In genomic region chr11:103110406-103110805, GRCh38 we compare ENCODE assay signal across 10 cellular contexts. TPM values are rescaled to one million over a fixed set of nuclear protein-coding genes. Genes with fewer than 3 reads are reported as not detected.
DNase-seq lines count a peak whose midpoint lies in the region; ATAC-seq and TF ChIP-seq lines count a peak whose summit lies in the region.
"Had no signal": no experiment of that assay in that cellular context is flagged by ENCODE, and none has a peak within 500 bp of the region (broad histone marks: within the 10 kb centered on the region; RNA-seq: fewer than 3 reads in every experiment).

No MANE protein-coding gene starts in this region.

- no peak overlapping the region for H4K91ac ChIP-seq in H9 (ENCODE audit: insufficient read length, low read depth, low read length)

- DNase-seq in H9 (no peak), astrocyte of the cerebellum (ENCODE audit: low read depth) (peak; percentile 27), left lung (no peak), SK-N-DZ (ENCODE audit: low spot score) (no peak)
- no peak for DNase-seq in stimulated activated CD4-positive, alpha-beta T cell treated with anti-CD3 and anti-CD28 coated beads, Interleukin-15, amount 100 ng/mL, for 24 hours
- DNase-seq: effector memory CD4-positive, alpha-beta T cell; NCI-H446 had no signal

- no peak overlapping the region for H3K56ac ChIP-seq in H9 (ENCODE audit: insufficient read length, low read depth, low read length)

- no peaks in the 10 kb centered on the region for H3K79me1 ChIP-seq in H9 (ENCODE audit: insufficient read depth, low read depth, low read length, poor library complexity, severe bottlenecking)

- peak overlapping the region; percentile 94 for H3K4me2 ChIP-seq in H9 (ENCODE audit: insufficient read depth, insufficient read length, low read length)

- H3K36me3 ChIP-seq in ACC112 (ENCODE audit: insufficient read depth, low read length) (peaks cover 11% of the 10 kb centered on the region), left lung (no peaks in the 10 kb centered on the region)

- peaks cover 31% of the 10 kb centered on the region for H3K4me1 ChIP-seq in ACC112 (ENCODE audit: control insufficient read depth, insufficient read depth, low read length, unreplicated experiment)
- H3K4me1 ChIP-seq in H9 (ENCODE audit: insufficient read depth, low read length) = no peaks in the 10 kb centered on the region
- peaks cover 0 to 14% of the 10 kb centered on the region in 2 donors for H3K4me1 ChIP-seq in left lung

- H3K23ac ChIP-seq in H9 (ENCODE audit: insufficient read length, low read depth, low read length) = no peak overlapping the region

- H3K4ac ChIP-seq in H9 (ENCODE audit: low read depth, low read length) = no peak overlapping the region

- peaks cover 37% of the 10 kb centered on the region for H3K79me2 ChIP-seq in ACC112 (ENCODE audit: control insufficient read depth, insufficient read depth, low read length, unreplicated experiment)
- no peaks in the 10 kb centered on the region for H3K79me2 ChIP-seq in H9 (ENCODE audit: insufficient read depth, low read length)

- in situ Hi-C loops in astrocyte of the cerebellum (cut with HindIII; ENCODE audit: low sequenced_read_pairs) = no loop called here

- H3K9me3 ChIP-seq in H9 (ENCODE audit: control insufficient read depth, low read depth, low read length) (no peaks in the 10 kb centered on the region), left lung (no peaks in the 10 kb centered on the region)

- H3K9me3 Mint-ChIP-seq in H9 = no peaks in the 10 kb centered on the region

- no peaks in the 10 kb centered on the region for H3K27me3 Mint-ChIP-seq in H9 (ENCODE audit: low read depth)

- peaks cover 9 to 15% (median 9%) of the 10 kb centered on the region in 3 experiments; a peak in 6 of 7 replicates for H3K36me3 Mint-ChIP-seq in H9 (ENCODE audit: insufficient read depth in 1 of 3, low read depth in 3 of 3)

- H4K5ac ChIP-seq in H9 (ENCODE audit: insufficient read length, low read depth, low read length) = no peak overlapping the region

- H2BK120ac ChIP-seq in H9 (ENCODE audit: low read depth, low read length, poor library complexity, severe bottlenecking) = no peak overlapping the region

- H3K27me3 ChIP-seq in ACC112 (ENCODE audit: insufficient read depth, low read length) = no peaks in the 10 kb centered on the region
- H3K27me3 ChIP-seq in H9 (ENCODE audit: insufficient read depth, low read length) = no peaks in the 10 kb centered on the region
- no peaks in the 10 kb centered on the region for H3K27me3 ChIP-seq in left lung

- H2AFZ ChIP-seq in ACC112 (ENCODE audit: low read length, unreplicated experiment) (peak overlapping the region; percentile 99), H9 (ENCODE audit: low read length) (no peak overlapping the region)

- no peak overlapping the region for H3K27ac Mint-ChIP-seq in H9

- ATAC-seq in left lung = no peak
- no peak for ATAC-seq in GM18858 (IDR thresholded peaks at IDR 0.05; ENCODE audit: unreplicated experiment)
- no peak for ATAC-seq in GM21717 (IDR thresholded peaks at IDR 0.05; ENCODE audit: unreplicated experiment)

- H2AK5ac ChIP-seq in H9 (ENCODE audit: insufficient read length, low read length) = no peak overlapping the region

- peaks cover 6% of the 10 kb centered on the region for H3K23me2 ChIP-seq in H9 (ENCODE audit: insufficient read length, low read depth, low read length, poor library complexity, severe bottlenecking)

- peaks cover 2% of the 10 kb centered on the region in 2 experiments; a peak in 2 of 4 replicates for H3K4me1 Mint-ChIP-seq in H9

- H3K18ac ChIP-seq in H9 (ENCODE audit: insufficient read length, low read depth, low read length) = no peak overlapping the region

- TF ChIP-seq CTCF in H9 (conservative IDR thresholded peaks at IDR 0.05) (no peak), astrocyte of the cerebellum (IDR thresholded peaks at IDR 0.05; ENCODE audit: low read depth, low read length, missing control alignments) (peak; percentile 43), left lung (IDR thresholded peaks at IDR 0.05) (no peak)

- H3K4me3 Mint-ChIP-seq in H9 = peak overlapping the region; percentile 98

- H4K20me1 ChIP-seq in H9 (ENCODE audit: control insufficient read depth, insufficient read depth, insufficient read length) = no peaks in the 10 kb centered on the region

- H2BK15ac ChIP-seq in H9 (ENCODE audit: low read depth, low read length) = no peak overlapping the region

- H3K9ac ChIP-seq in H9 (ENCODE audit: extremely low read depth, insufficient read length, low read length) = no peak overlapping the region

- H3T11ph ChIP-seq in H9 (ENCODE audit: low read length) = no peak overlapping the region

- intact Hi-C loops in left lung (cut with DNase I) = no loop called here

- H2BK12ac ChIP-seq in H9 (ENCODE audit: insufficient read length, low read depth, low read length) = no peak overlapping the region

- peak overlapping the region; percentile 100 for H3K4me3 ChIP-seq in ACC112 (ENCODE audit: low read depth, low read length)
- H3K4me3 ChIP-seq in astrocyte of the cerebellum (ENCODE audit: low read depth, low read length) = peak overlapping the region; percentile 60
- H3K4me3 ChIP-seq in left lung = peak overlapping the region; percentile 62 to 74

- H2BK5ac ChIP-seq in H9 (ENCODE audit: insufficient read length, low read length) = no peak overlapping the region

- H3K27ac ChIP-seq in ACC112 (ENCODE audit: low read depth, low read length) (peak overlapping the region; percentile 87), H9 (ENCODE audit: insufficient read length, low read depth, low read length) (no peak overlapping the region), left lung (peak overlapping the region in 1 of 2 donors; percentile 83)

- H4K8ac ChIP-seq in H9 (replicated peaks; ENCODE audit: insufficient read length, low read depth, low read length) = no peak overlapping the region

- no peak overlapping the region for H3K14ac ChIP-seq in H9 (ENCODE audit: insufficient read depth, low read length)

- H2BK20ac ChIP-seq in H9 (ENCODE audit: low read depth, low read length, poor library complexity, severe bottlenecking) = no peak overlapping the region

RNA-seq across cellular contexts. Expression of gene DYNC2H1, which starts 1.2 kb away (rescaled TPM):
- total RNA-seq in H9 (2021) (10.5 and 13.2 TPM in 2 replicates), left lung (10 to 100 TPM; 12.8 to 15.9 TPM)
- polyA plus RNA-seq in SK-N-DZ (2014; cell fraction: cytosol; rRNA removed) = 4.2 and 6.0 TPM in 2 replicates
- polyA plus RNA-seq in SK-N-DZ (2014; cell fraction: nucleus; rRNA removed) = 3.8 and 8.6 TPM in 2 replicates

RNA-seq across cellular contexts. Expression of gene DCUN1D5, which starts 18.4 kb away (rescaled TPM):
- total RNA-seq in H9 (2021) (86.7 and 89.3 TPM in 2 replicates), left lung (10 to 100 TPM; 23.8 to 23.9 TPM)
- polyA plus RNA-seq in SK-N-DZ (2014; cell fraction: cytosol; rRNA removed) = 46.7 and 57.0 TPM in 2 replicates
- 29.1 and 37.9 TPM in 2 replicates for polyA plus RNA-seq in SK-N-DZ (2014; cell fraction: nucleus; rRNA removed)
